ENCODE assay signal across 26 cellular contexts in the genomic region with DNA sequence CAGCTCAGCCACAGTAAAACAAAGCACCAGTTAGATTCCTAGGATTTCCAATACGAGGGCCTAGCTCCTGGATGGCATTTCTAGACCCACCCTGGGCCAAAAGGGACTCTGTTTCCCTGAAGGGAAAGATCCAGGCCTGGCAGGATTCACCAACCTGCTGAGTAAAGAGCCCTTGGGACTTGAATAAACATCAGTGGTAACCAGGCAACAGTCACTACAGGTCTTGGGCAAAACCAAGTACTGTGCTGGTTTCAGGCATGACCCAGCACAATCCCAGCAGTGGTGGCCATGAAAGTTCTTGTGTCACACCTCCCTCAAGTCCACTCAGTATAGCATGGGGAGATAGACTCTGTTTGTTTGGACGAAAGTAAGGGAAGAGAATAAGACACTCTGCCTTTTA. TPM values are rescaled to one million over a fixed set of nuclear protein-coding genes. Genes with fewer than 3 reads are reported as not detected.
A peak's percentile ranks its signal among the peaks of the same experiment; 100 is the strongest.
DNase-seq lines count a peak whose midpoint lies in the region; ATAC-seq, FAIRE-seq and TF ChIP-seq lines count a peak whose summit lies in the region.
"Had no signal": no experiment of that assay in that cellular context is flagged by ENCODE, and none has a peak within 500 bp of the region (broad histone marks: within the 10 kb centered on the region; RNA-seq: fewer than 3 reads in every experiment).

No MANE protein-coding gene starts in this region.

- TF ChIP-seq CTCF in GM12865 (IDR thresholded peaks at IDR 0.05; ENCODE audit: insufficient read depth, low read depth, low read length, missing control alignments): no peak
- no peak for TF ChIP-seq CTCF in GM12878 (IDR thresholded peaks at IDR 0.05 in 2 of 3, conservative IDR thresholded peaks at IDR 0.05 in 1 of 3; ENCODE audit: control insufficient read depth in 2 of 3, extremely low read depth in 1 of 3, insufficient read depth in 1 of 3, low read depth in 3 of 3, low read length in 3 of 3)
- no peak for TF ChIP-seq CTCF in testis (IDR thresholded peaks at IDR 0.05)

- POLR2A ChIA-PET in GM12878 (lab: Charles Lee): no interaction called here

- no peak overlapping the region for H2BK15ac ChIP-seq in mesenchymal stem cell (ENCODE audit: low read depth, poor library complexity, severe bottlenecking)

- H3K18ac ChIP-seq in mesenchymal stem cell (ENCODE audit: low read depth in 1 of 2, low read length in 2 of 2): no peak overlapping the region

- H3K79me2 ChIP-seq in GM12878 (ENCODE audit: control insufficient read depth, insufficient read depth, low read length): no peaks in the 10 kb centered on the region

- no peak overlapping the region for H2BK120ac ChIP-seq in mesenchymal stem cell (ENCODE audit: low read depth, low read length)

- FAIRE-seq in GM12878 (lab: Jason Lieb, UNC): peak; percentile 27
- FAIRE-seq: RCC 7860 had no signal

- H2AFZ ChIP-seq in GM12878 (ENCODE audit: control insufficient read depth, low read depth, low read length) (no peak overlapping the region), mesenchymal stem cell (ENCODE audit: low read depth, low read length) (no peak overlapping the region)

- H3K27me3 ChIP-seq in GM12878 (replicated peaks in 1 of 2; ENCODE audit: control insufficient read depth in 2 of 2, insufficient read depth in 2 of 2, low read length in 1 of 2): no peaks in the 10 kb centered on the region
- no peaks in the 10 kb centered on the region for H3K27me3 ChIP-seq in mesenchymal stem cell (ENCODE audit: control insufficient read depth in 1 of 2, insufficient read depth in 1 of 2, low read length in 2 of 2)
- no peaks in the 10 kb centered on the region for H3K27me3 ChIP-seq in testis
- H3K27me3 ChIP-seq: dorsolateral prefrontal cortex, tibial artery had no signal

- H3K23ac ChIP-seq in mesenchymal stem cell (ENCODE audit: low read length in 2 of 2): no peak overlapping the region

- H3K79me1 ChIP-seq in mesenchymal stem cell (replicated peaks; ENCODE audit: low read length, poor library complexity, severe bottlenecking): no peaks in the 10 kb centered on the region

- no peak overlapping the region for H4K8ac ChIP-seq in mesenchymal stem cell (ENCODE audit: low read length)

- H2BK5ac ChIP-seq in mesenchymal stem cell (ENCODE audit: low read depth, low read length, poor library complexity, severe bottlenecking): no peak overlapping the region

- BruUV-seq in GM12878 (replicated peaks; lab: Mats Ljungman, UMichigan): no TSS peak

- H3K4me1 ChIP-seq in GM12878 (ENCODE audit: control insufficient read depth, insufficient read depth, low read length): peaks cover 3% of the 10 kb centered on the region; the same call in 1 of the 2 replicates
- no peaks in the 10 kb centered on the region for H3K4me1 ChIP-seq in mesenchymal stem cell (ENCODE audit: control insufficient read depth, insufficient read depth, low read depth, low read length)
- no peaks in the 10 kb centered on the region for H3K4me1 ChIP-seq in testis
- H3K4me1 ChIP-seq: tibial artery had no signal

- WGBS in GM12878 (ENCODE audit: insufficient coverage, insufficient replicate concordance, low lambda C conversion rate, missing lambda C conversion rate): 23% methylated on average over 2 of the region's 2 CpGs
- 24% methylated on average over 1 of the region's 2 CpGs for WGBS in mesenchymal stem cell
- WGBS in testis, 2 donors: 82 to 87% methylated on average over 2 of the region's 2 CpGs

- SMC1A ChIA-PET in GM12878 (lab: Charles Lee; ENCODE audit: uncharacterized antibody, unreplicated experiment): interaction anchor here (0.9 to 2.0 kb wide), 5 partner anchors 9 to 69 kb away, joined by 3 to 8 read pairs (median 3); no protein-coding TSS in a partner anchor

- H3K9ac ChIP-seq in GM12878 (ENCODE audit: control insufficient read depth, insufficient read depth, low read length) (no peak overlapping the region), mesenchymal stem cell (ENCODE audit: low read length) (no peak overlapping the region)

- H4K20me1 ChIP-seq in GM12878 (ENCODE audit: control insufficient read depth, insufficient read depth): no peaks in the 10 kb centered on the region

- no peak for TF ChIP-seq RAD21 in GM12878 (IDR thresholded peaks at IDR 0.05; ENCODE audit: insufficient read depth, low read depth, low read length)

- H3K36me3 ChIP-seq in GM12878 (ENCODE audit: control insufficient read depth in 2 of 2, insufficient read depth in 2 of 2, low read length in 1 of 2): no peaks in the 10 kb centered on the region
- no peaks in the 10 kb centered on the region for H3K36me3 ChIP-seq in mesenchymal stem cell (ENCODE audit: control insufficient read depth in 1 of 2, insufficient read depth in 2 of 2, low read depth in 1 of 2, low read length in 2 of 2)
- H3K36me3 ChIP-seq in testis (ENCODE audit: low read depth, missing control alignments): no peaks in the 10 kb centered on the region
- H3K36me3 ChIP-seq: tibial artery had no signal

- no peak overlapping the region for H3K4ac ChIP-seq in mesenchymal stem cell (ENCODE audit: low read depth in 1 of 2, low read length in 2 of 2)

- H3K9me3 ChIP-seq in GM12878 (replicated peaks; ENCODE audit: control insufficient read depth, insufficient read depth, low read length) (no peaks in the 10 kb centered on the region), mesenchymal stem cell (ENCODE audit: control insufficient read depth, low read length) (no peaks in the 10 kb centered on the region), testis (no peaks in the 10 kb centered on the region)
- H3K9me3 ChIP-seq: tibial artery had no signal

- RAD21 ChIA-PET in GM12878 (lab: Charles Lee; ENCODE audit: unreplicated experiment): no interaction called here

- no peak overlapping the region for H3K14ac ChIP-seq in mesenchymal stem cell (ENCODE audit: low read length in 2 of 2)

- in situ Hi-C loops in GM12878 (cut with MboI): no loop called here

- H2AK5ac ChIP-seq in mesenchymal stem cell (ENCODE audit: low read length, severe bottlenecking): no peak overlapping the region

- DNase-seq in GM12865 (ENCODE audit: low read depth) (peak; percentile 38), GM12878 (ENCODE audit: low read depth, low spot score) (no peak), mesenchymal stem cell (peak; percentile 15), GF-D8 (lab: John Stamatoyannopoulos, UW) (no peak), testis (no peak)
- DNase-seq: activated CD8-positive, alpha-beta T cell treated with anti-CD3 and anti-CD28 coated beads, Interleukin-2, amount 10 ng/mL, durations not matched to agents 7 days and 5 days; activated naive CD4-positive, alpha-beta T cell treated with anti-CD3 and anti-CD28 coated beads, Interleukin-2, amount 10 ng/mL, durations not matched to agents 7 days and 5 days; activated T-cell treated with anti-CD3 and anti-CD28 coated beads, Interleukin-2, amount 50 U/mL, for 24 hours; caudate nucleus; CD4-positive, CD25-positive, alpha-beta regulatory T cell; dorsolateral prefrontal cortex; midbrain; NCI-H226; nephron progenitor cell; NK-92 treated with Interleukin-12 subunit alpha and Interleukin-12 subunit beta, amount 100 ng/mL, for 24 hours; posterior cingulate gyrus; stimulated activated CD4-positive, alpha-beta T cell treated with anti-CD3 and anti-CD28 coated beads, Interleukin-1b, Interleukin-23, amount 100 ng/mL, for 48 hours; stimulated activated naive B cell treated with anti-CD40 and anti-IgM and Interleukin-4, amounts not matched to agents 10 μg/mL and 1 μg/mL and 100 μg/mL, for 72 hours; tibial artery had no signal

- no peak overlapping the region for H3K4me2 ChIP-seq in GM12878 (ENCODE audit: control insufficient read depth, insufficient read depth)
- no peak overlapping the region for H3K4me2 ChIP-seq in mesenchymal stem cell (ENCODE audit: low read length, poor library complexity, severe bottlenecking)

- TF ChIP-seq EP300 in GM12878 (IDR thresholded peaks at IDR 0.05; ENCODE audit: borderline replicate concordance in 1 of 2, control insufficient read depth in 1 of 2, low read depth in 2 of 2, low read length in 2 of 2): no peak

- TF ChIP-seq POLR2A in GM12878 (IDR thresholded peaks at IDR 0.05; ENCODE audit: low read depth, low read length): no peak
- TF ChIP-seq POLR2A in testis (IDR thresholded peaks at IDR 0.05): no peak

- CTCF ChIA-PET in GM12878 (lab: Yijun Ruan, JAX): interaction anchor here (1.3 to 2.1 kb wide), 2 partner anchors 39 to 189 kb away, joined by 3 to 7 read pairs; no protein-coding TSS in a partner anchor

- H3K4me3 ChIP-seq in GM12865 (ENCODE audit: low read depth, low read length) (no peak overlapping the region), GM12878 (no peak overlapping the region), mesenchymal stem cell (ENCODE audit: insufficient read depth in 1 of 2, low read depth in 1 of 2, low read length in 2 of 2) (no peak overlapping the region), testis (no peak overlapping the region)
- H3K4me3 ChIP-seq: dorsolateral prefrontal cortex, tibial artery had no signal

- no peak overlapping the region for H2BK12ac ChIP-seq in mesenchymal stem cell (ENCODE audit: low read length in 2 of 2)

- H3K27ac ChIP-seq in GM12878 (ENCODE audit: control insufficient read depth, insufficient read depth) (no peak overlapping the region), mesenchymal stem cell (ENCODE audit: low read length, poor library complexity, severe bottlenecking) (no peak overlapping the region), testis (no peak overlapping the region)
- H3K27ac ChIP-seq: dorsolateral prefrontal cortex, epithelial cell of prostate, tibial artery had no signal

- no peak overlapping the region for H4K91ac ChIP-seq in mesenchymal stem cell (ENCODE audit: low read length)

- intact Hi-C loops in GM12878 (cut with micrococcal nuclease; ENCODE audit: unreplicated experiment): no loop called here
- intact Hi-C loops in testis (cut with DNase I; ENCODE audit: low total_unique reads): no loop called here

- ATAC-seq in HG02642 (IDR thresholded peaks at IDR 0.05; ENCODE audit: poor library complexity, unreplicated experiment): peak; percentile 39
- peak; percentile 59 for ATAC-seq in GM12878
- no peak for ATAC-seq in GM19351 (IDR thresholded peaks at IDR 0.05; ENCODE audit: unreplicated experiment)
- ATAC-seq: activated CD8-positive, alpha-beta T cell treated with anti-CD3 and anti-CD28 coated beads, Interleukin-2, amount 10 ng/mL, durations not matched to agents 7 days and 5 days; HCT116; SK-N-SH treated with all-trans-retinoic acid at 6 μM for 48 hours; stimulated activated naive B cell treated with anti-CD40 and anti-IgM and Interleukin-4, amounts not matched to agents 10 μg/mL and 1 μg/mL and 100 μg/mL, for 72 hours; WTC11 had no signal

RNA-seq across cellular contexts. Expression of a gene that starts 31.0 kb away (rescaled TPM):
- 81.2 and 83.7 TPM in 2 replicates for total RNA-seq in GM12878 (2013; cell fraction: nucleolus; rRNA removed)
- 85.0 and 103 TPM in 2 replicates for total RNA-seq in GM12878 (2014; rRNA removed)
- total RNA-seq in GM12878 (2014; rRNA removed; fragmentation: Illumina TruSeq; extraction: Trizol): 75.2 and 80.4 TPM in 2 replicates
- total RNA-seq in GM12878 (2021): 62.9 and 66.1 TPM in 2 replicates
- 27.6 TPM for polyA plus RNA-seq in GM12878 (2011; ENCODE audit: low read depth)
- polyA plus RNA-seq in GM12878 (2011; rRNA removed): 133 and 173 TPM in 2 replicates
- 61.8 and 66.8 TPM in 2 replicates for polyA plus RNA-seq in GM12878 (2011; cell fraction: cytosol; rRNA removed)
- 44.3 and 53.4 TPM in 2 replicates for polyA plus RNA-seq in GM12878 (2011; cell fraction: nucleus; rRNA removed)
- 35.5 and 48.1 TPM in 2 replicates for polyA plus RNA-seq in GM12878 (2012)
- 80.1 and 91.5 TPM in 2 replicates for polyA plus RNA-seq in GM12878 (2014; fragmentation: Illumina TruSeq; extraction: Trizol)
- polyA plus RNA-seq in GM12878 (2014; fragmentation: Nextera tagmentation; extraction: Ambion mirVana): 100 to 1,000 TPM in 1 of 2 experiments, 10 to 100 TPM in 1; 76.4 to 101 TPM
- 71.3 and 86.3 TPM in 2 replicates for polyA plus RNA-seq in GM12878 (2014; rRNA removed)
- 100 to 1,000 TPM; 120 to 128 TPM for polyA plus RNA-seq in GM12878 (2016; fragmentation: Nextera tagmentation; extraction: Ambion mirVana)
- polyA minus RNA-seq in GM12878 (2011; rRNA and poly(A)+ RNA removed): 50.3 and 64.1 TPM in 2 replicates
- 14.7 and 17.2 TPM in 2 replicates for polyA minus RNA-seq in GM12878 (2011; cell fraction: cytosol; rRNA and poly(A)+ RNA removed)
- polyA minus RNA-seq in GM12878 (2011; cell fraction: nucleus; rRNA and poly(A)+ RNA removed): 31.4 and 42.0 TPM in 2 replicates
- polyA plus RNA-seq in mesenchymal stem cell (2013, experiment 1 of 2): 55.4 TPM
- polyA plus RNA-seq in mesenchymal stem cell (2013, experiment 2 of 2): 57.5 TPM
- 10 to 100 TPM; 52.2 to 60.4 TPM for total RNA-seq in testis
- 66.1 TPM for polyA plus RNA-seq in testis (ENCODE audit: insufficient read depth, low read depth, low replicate concordance)

Comparison
In these comparisons a context has a peak if more than half of its experiments do, and no peak if none do; other contexts are left out.
1. DNase-seq: peak in GM12865 (single experiment) and mesenchymal stem cell (single experiment); none in GM12878 (single experiment), GF-D8 (single experiment) and testis (single experiment).